In genomic region chr2:63827749-63828148, GRCh38 we compare ENCODE assay signal across 10 cellular contexts. TPM values are rescaled to one million over a fixed set of nuclear protein-coding genes. Genes with fewer than 3 reads are reported as not detected.
A peak's percentile ranks its signal among the peaks of the same experiment; 100 is the strongest.
DNase-seq lines count a peak whose midpoint lies in the region; ATAC-seq and TF ChIP-seq lines count a peak whose summit lies in the region.
"Had no signal": no experiment of that assay in that cellular context is flagged by ENCODE, and none has a peak within 500 bp of the region (broad histone marks: within the 10 kb centered on the region; RNA-seq: fewer than 3 reads in every experiment).

No MANE protein-coding gene starts in this region.

- DNase-seq in RWPE1 (ENCODE audit: low spot score) (peak; percentile 11), fibroblast of mammary gland (ENCODE audit: low read depth) (peak; percentile 75), psoas muscle (no peak), SK-N-DZ (ENCODE audit: low spot score) (no peak), NCI-H2081 (lab: John Stamatoyannopoulos, UW) (no peak), foreskin melanocyte (no peak)
- DNase-seq: DND-41, NCI-H1930 had no signal

- TF ChIP-seq CTCF in RWPE1 (conservative IDR thresholded peaks at IDR 0.05; ENCODE audit: low read depth), result no peak
- no peak for TF ChIP-seq CTCF in fibroblast of mammary gland (conservative IDR thresholded peaks at IDR 0.05; ENCODE audit: control insufficient read depth, insufficient read depth, low read depth, low read length)
- TF ChIP-seq CTCF in psoas muscle (IDR thresholded peaks at IDR 0.05), result no peak

- CTCF ChIA-PET in RWPE1 (lab: Yijun Ruan, JAX), result no interaction called here

- peaks cover 13% of the 10 kb centered on the region for H3K4me1 ChIP-seq in psoas muscle

- peak; percentile 53 for ATAC-seq in GM18868 (IDR thresholded peaks at IDR 0.05; ENCODE audit: unreplicated experiment)
- peak; percentile 67 to 79 (median 76) for ATAC-seq in psoas muscle
- ATAC-seq in GM21619 (IDR thresholded peaks at IDR 0.05; ENCODE audit: unreplicated experiment), result no peak

- H3K27me3 ChIP-seq in psoas muscle (ENCODE audit: insufficient read depth in 3 of 3, low read length in 2 of 3), result no peaks in the 10 kb centered on the region

- H3K4me3 ChIP-seq in fibroblast of mammary gland (ENCODE audit: control insufficient read depth, low read depth, low read length), result no peak overlapping the region
- H3K4me3 ChIP-seq in psoas muscle, result no peak overlapping the region

- intact Hi-C loops in psoas muscle (cut with DNase I), result no loop called here

- no peaks in the 10 kb centered on the region for H3K36me3 ChIP-seq in psoas muscle (ENCODE audit: insufficient read depth in 1 of 2, low read depth in 1 of 2)

- H3K9me3 ChIP-seq in psoas muscle, result no peaks in the 10 kb centered on the region

- H3K27ac ChIP-seq in RWPE1 (no peak overlapping the region), psoas muscle (peak overlapping the region; percentile 12)

- POLR2A ChIA-PET in RWPE1 (lab: Yijun Ruan, JAX; ENCODE audit: low non-redundant PET), result no interaction called here

RNA-seq across cellular contexts. Expression of gene UGP2, which starts 13.9 kb away (rescaled TPM):
- 100 to 1,000 TPM; 402 to 903 (median 596) TPM for total RNA-seq in psoas muscle
- 100 to 1,000 TPM; 391 to 656 (median 520) TPM for polyA plus RNA-seq in psoas muscle
- 37.9 and 38.6 TPM in 2 replicates for polyA plus RNA-seq in SK-N-DZ (2014; cell fraction: cytosol; rRNA removed)
- 24.1 and 32.0 TPM in 2 replicates for polyA plus RNA-seq in SK-N-DZ (2014; cell fraction: nucleus; rRNA removed)

Comparison
In these comparisons a context has a peak if more than half of its experiments do, and no peak if none do; other contexts are left out.
1. DNase-seq: peak in RWPE1 (single experiment) and fibroblast of mammary gland (single experiment); none in psoas muscle (0 of 2), SK-N-DZ (single experiment), NCI-H2081 (0 of 2) and foreskin melanocyte (single experiment).